5 cellular contexts compared by ENCODE assay signal in the genomic region with DNA sequence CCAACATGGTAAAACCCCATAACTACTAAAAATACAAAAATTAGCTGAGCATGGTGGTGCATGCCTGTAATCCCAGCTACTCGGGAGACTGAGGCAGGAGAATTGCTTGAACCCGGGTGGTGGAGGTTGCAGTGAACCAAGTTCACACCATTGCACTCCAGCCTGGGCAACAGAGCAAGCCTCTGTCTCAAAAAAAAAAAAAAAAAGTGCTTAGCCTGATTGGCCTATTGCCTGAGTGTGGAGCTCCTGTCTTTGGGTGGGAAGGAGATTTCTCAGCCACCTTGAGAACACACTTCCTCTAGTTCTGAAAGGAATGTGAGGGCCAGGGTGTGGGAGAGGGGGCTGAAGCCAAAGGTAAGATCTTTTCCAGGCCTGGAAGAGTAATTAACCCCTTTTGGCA. TPM values are rescaled to one million over a fixed set of nuclear protein-coding genes. Genes with fewer than 3 reads are reported as not detected.
DNase-seq lines count a peak whose midpoint lies in the region; ATAC-seq and TF ChIP-seq lines count a peak whose summit lies in the region.
"Not testable (repeated sequence)": the region's sequence is repeated elsewhere in the genome, so short reads cannot be mapped to it uniquely, and the experiment has no call there.

No MANE protein-coding gene starts in this region.

- RAD21 ChIA-PET in HCT116 (lab: Charles Lee; ENCODE audit: low non-redundant PET in 1 of 2, low total read pairs in 2 of 2, uncharacterized antibody in 2 of 2, unreplicated experiment in 2 of 2), result not testable (repeated sequence)

- not testable (repeated sequence) for TF ChIP-seq POLR2A in HCT116 (IDR thresholded peaks at IDR 0.05; ENCODE audit: borderline replicate concordance, extremely low read depth, insufficient read depth, insufficient read length)

- intact Hi-C loops in HCT116 (cut with micrococcal nuclease), result not testable (repeated sequence)

- POLR2A ChIA-PET in CD8-positive, alpha-beta memory T cell (lab: Charles Lee), result not testable (repeated sequence)
- POLR2A ChIA-PET in HCT116 (lab: Charles Lee) (interaction anchor here (0.8 to 20.0 kb wide), 3 partner anchors 9 to 23 kb away, joined by 4 to 779 read pairs (median 4); a partner anchor contains a TSS), RWPE1 (lab: Yijun Ruan, JAX; ENCODE audit: low non-redundant PET) (interaction anchor here (0.5 to 0.7 kb wide), 3 partner anchors 50 to 187 kb away, joined by 3 to 10 read pairs (median 7); a partner anchor contains a TSS)

- H3K9ac ChIP-seq in HCT116 (ENCODE audit: low read length), result not testable (repeated sequence)

- CTCF ChIA-PET in CD8-positive, alpha-beta memory T cell (lab: Charles Lee), result interaction anchor here (1.2 to 4.4 kb wide), 4 partner anchors 124 to 311 kb away, joined by 3 to 46 read pairs (median 5); no protein-coding TSS in a partner anchor
- CTCF ChIA-PET in HCT116 (lab: Charles Lee), result interaction anchor here (0.6 to 2.7 kb wide), 5 partner anchors 24 to 383 kb away, joined by 3 to 29 read pairs (median 8); a partner anchor contains a TSS
- CTCF ChIA-PET in RWPE1 (lab: Yijun Ruan, JAX), result interaction anchor here (0.6 to 2.6 kb wide), 4 partner anchors 11 to 837 kb away, joined by 3 to 13 read pairs (median 4); no protein-coding TSS in a partner anchor

- H3K36me3 Mint-ChIP-seq in CD8-positive, alpha-beta memory T cell; mesothelial cell of epicardium: not testable (repeated sequence)

- not testable (repeated sequence) for H3K79me2 ChIP-seq in HCT116 (ENCODE audit: insufficient read depth, low read length)

- BruUV-seq in HCT116 (replicated peaks; lab: Mats Ljungman, UMichigan), result not testable (repeated sequence)

- H3K36me3 ChIP-seq in CD8-positive, alpha-beta memory T cell (ENCODE audit: insufficient read depth, low read length); HCT116 (ENCODE audit: control insufficient read depth in 1 of 2, insufficient read depth in 2 of 2, low read length in 2 of 2): not testable (repeated sequence)

- H3K27me3 ChIP-seq in CD8-positive, alpha-beta memory T cell (ENCODE audit: insufficient read depth, low read length, poor library complexity, severe bottlenecking); HCT116 (ENCODE audit: insufficient read depth, low read length): not testable (repeated sequence)

- H3K4me1 Mint-ChIP-seq in CD8-positive, alpha-beta memory T cell, result not testable (repeated sequence)
- H3K4me1 Mint-ChIP-seq in mesothelial cell of epicardium, result peaks cover 30% of the 10 kb centered on the region

- peak; percentile 12; the same call in 1 of the 2 replicates for TF ChIP-seq RAD21 in HCT116 (IDR thresholded peaks at IDR 0.05; ENCODE audit: low read depth)

- not testable (repeated sequence) for H3K9me3 ChIP-seq in CD8-positive, alpha-beta memory T cell (ENCODE audit: low read length); HCT116 (ENCODE audit: control insufficient read depth in 1 of 2, insufficient read depth in 1 of 2, low read depth in 1 of 2, low read length in 2 of 2)

- H3K9me3 Mint-ChIP-seq in CD8-positive, alpha-beta memory T cell; mesothelial cell of epicardium: not testable (repeated sequence)

- H4K20me1 ChIP-seq in HCT116 (ENCODE audit: insufficient read depth), result not testable (repeated sequence)

- H3K4me2 ChIP-seq in HCT116 (ENCODE audit: low read length), result not testable (repeated sequence)

- H3K4me3 ChIP-seq in CD8-positive, alpha-beta memory T cell (ENCODE audit: low read length); HCT116 (replicated peaks in 1 of 2; ENCODE audit: low read depth in 1 of 2, low read length in 2 of 2): not testable (repeated sequence)

- H3K27ac Mint-ChIP-seq in CD8-positive, alpha-beta memory T cell, result not testable (repeated sequence)
- peak overlapping the region; percentile 26 for H3K27ac Mint-ChIP-seq in mesothelial cell of epicardium

- H3K4me1 ChIP-seq in CD8-positive, alpha-beta memory T cell (ENCODE audit: insufficient read depth, low read length); HCT116 (ENCODE audit: control insufficient read depth in 1 of 2, insufficient read depth in 2 of 2, low read length in 2 of 2): not testable (repeated sequence)

- not testable (repeated sequence) for H3K9me2 ChIP-seq in HCT116 (ENCODE audit: insufficient read depth)

- peak overlapping the region; percentile 10 for H3K27ac ChIP-seq in CD8-positive, alpha-beta memory T cell (ENCODE audit: low read depth, low read length)
- H3K27ac ChIP-seq in HCT116 (ENCODE audit: low read depth, low read length), result not testable (repeated sequence)
- H3K27ac ChIP-seq in RWPE1, result peak overlapping the region; percentile 51
- peak overlapping the region; percentile 1 for H3K27ac ChIP-seq in epithelial cell of prostate

- H3K4me3 Mint-ChIP-seq in CD8-positive, alpha-beta memory T cell; mesothelial cell of epicardium: not testable (repeated sequence)

- peak in 1 of 5 donors; percentile 10 for DNase-seq in CD8-positive, alpha-beta memory T cell
- DNase-seq in HCT116 (ENCODE audit: low read depth, low spot score); RWPE1 (ENCODE audit: low spot score); epithelial cell of prostate (ENCODE audit: low read depth, low spot score); mesothelial cell of epicardium (ENCODE audit: low spot score in 2 of 2, unreplicated experiment in 2 of 2): not testable (repeated sequence)

- not testable (repeated sequence) for H3K27me3 Mint-ChIP-seq in CD8-positive, alpha-beta memory T cell; mesothelial cell of epicardium (ENCODE audit: low read depth)

- H2AFZ ChIP-seq in HCT116 (ENCODE audit: low read depth, low read length, poor library complexity, severe bottlenecking), result not testable (repeated sequence)

- TF ChIP-seq CTCF in HCT116 (IDR thresholded peaks at IDR 0.05 in 2 of 3, conservative IDR thresholded peaks at IDR 0.05 in 1 of 3; ENCODE audit: borderline replicate concordance in 1 of 3, insufficient read depth in 1 of 3, low read depth in 2 of 3, low read length in 2 of 3); RWPE1 (conservative IDR thresholded peaks at IDR 0.05; ENCODE audit: low read depth); mesothelial cell of epicardium (IDR thresholded peaks at IDR 0.05; ENCODE audit: unreplicated experiment): not testable (repeated sequence)

- not testable (repeated sequence) for ATAC-seq in HCT116

RNA-seq across cellular contexts. Expression of a gene that starts 9.2 kb away (rescaled TPM):
- 1 to 10 TPM; 7.6 to 9.5 TPM for total RNA-seq in CD8-positive, alpha-beta memory T cell
- 1.0 TPM for polyA plus RNA-seq in CD8-positive, alpha-beta memory T cell
- 1.9 TPM for total RNA-seq in HCT116 (2021; ENCODE audit: unreplicated experiment)
- 2.0 and 2.5 TPM in 2 replicates for polyA plus RNA-seq in HCT116 (2012)
- total RNA-seq in mesothelial cell of epicardium, result 41.0 to 46.2 TPM (median 41.2 TPM) in 3 replicates

RNA-seq across cellular contexts. Expression of a gene that starts 24.4 kb away (rescaled TPM):
- 10 to 100 TPM; 24.6 to 28.7 TPM for total RNA-seq in CD8-positive, alpha-beta memory T cell
- 12.0 TPM for polyA plus RNA-seq in CD8-positive, alpha-beta memory T cell
- total RNA-seq in HCT116 (2021; ENCODE audit: unreplicated experiment) (113 TPM), mesothelial cell of epicardium (3.6 to 3.9 TPM (median 3.8 TPM) in 3 replicates)
- polyA plus RNA-seq in HCT116 (2012), result 184 and 189 TPM in 2 replicates

RNA-seq across cellular contexts. Expression of a gene that starts 30.8 kb away (rescaled TPM):
- total RNA-seq in CD8-positive, alpha-beta memory T cell, result 1 to 10 TPM; 4.7 to 5.1 TPM
- polyA plus RNA-seq in CD8-positive, alpha-beta memory T cell, result 0.64 TPM
- total RNA-seq in HCT116 (2021; ENCODE audit: unreplicated experiment), result 40.4 TPM
- 21.0 and 24.0 TPM in 2 replicates for polyA plus RNA-seq in HCT116 (2012)
- 65.9 to 67.0 TPM (median 66.8 TPM) in 3 replicates for total RNA-seq in mesothelial cell of epicardium

RNA-seq across cellular contexts. Expression of a gene that starts 51.9 kb away (rescaled TPM):
- 10 to 100 TPM; 83.7 to 90.5 TPM for total RNA-seq in CD8-positive, alpha-beta memory T cell
- polyA plus RNA-seq in CD8-positive, alpha-beta memory T cell, result 95.7 TPM
- total RNA-seq in HCT116 (2021; ENCODE audit: unreplicated experiment) (180 TPM), mesothelial cell of epicardium (108 to 111 TPM (median 108 TPM) in 3 replicates)
- polyA plus RNA-seq in HCT116 (2012), result 404 and 522 TPM in 2 replicates

RNA-seq across cellular contexts. Expression of a gene that starts 58.8 kb away (rescaled TPM):
- 10 to 100 TPM; 25.3 to 25.4 TPM for total RNA-seq in CD8-positive, alpha-beta memory T cell
- polyA plus RNA-seq in CD8-positive, alpha-beta memory T cell, result 14.1 TPM
- 19.3 TPM for total RNA-seq in HCT116 (2021; ENCODE audit: unreplicated experiment)
- polyA plus RNA-seq in HCT116 (2012), result 12.2 and 13.8 TPM in 2 replicates
- 40.2 to 40.8 TPM (median 40.5 TPM) in 3 replicates for total RNA-seq in mesothelial cell of epicardium
